In the genomic region with DNA sequence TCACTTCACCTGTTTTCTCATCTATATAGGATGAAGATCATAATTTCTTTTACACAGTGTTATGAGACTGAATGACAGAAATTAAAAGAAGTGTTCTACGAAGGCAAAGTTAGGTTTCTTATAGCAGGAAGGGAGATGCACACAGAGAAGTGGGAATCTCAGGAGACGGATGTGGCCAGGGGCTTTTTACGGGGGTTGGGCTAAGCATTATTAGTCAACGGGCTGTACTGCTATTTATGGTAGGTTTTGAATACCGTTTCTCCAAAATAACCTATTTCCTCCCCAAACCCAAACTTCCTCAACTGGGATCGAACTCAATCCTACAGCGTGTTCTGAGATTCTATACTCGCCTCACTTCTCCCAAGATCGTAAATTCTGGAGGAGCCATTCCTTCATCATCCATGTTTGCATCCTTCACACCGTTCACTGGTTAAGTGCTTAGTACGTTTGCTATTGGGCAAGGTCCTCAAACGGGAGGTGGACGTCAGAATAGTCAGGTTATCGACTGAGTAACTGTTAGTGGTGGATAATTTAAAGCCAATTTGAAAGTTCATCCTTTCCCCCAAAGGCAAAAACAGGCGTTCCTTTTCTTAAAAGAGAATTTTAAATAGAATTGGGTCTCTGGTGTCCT, we compare ENCODE assay signal across 8 cellular contexts. TPM values are rescaled to one million over a fixed set of nuclear protein-coding genes. Genes with fewer than 3 reads are reported as not detected.
DNase-seq lines count a peak whose midpoint lies in the region; ATAC-seq lines count a peak whose summit lies in the region.

No MANE protein-coding gene starts in this region.

- peaks cover 11% of the 10 kb centered on the region for H3K36me3 ChIP-seq in NT2/D1 (ENCODE audit: insufficient read depth, insufficient read length, low read length)

- H3K27me3 Mint-ChIP-seq in dendritic cell treated with granulocyte-macrophage colony-stimulating factor and Interleukin-4, amounts not matched to agents 40 ng/mL and 50 ng/mL, for 4 days: no peaks in the 10 kb centered on the region
- H3K27me3 Mint-ChIP-seq in natural killer cell treated with Interleukin-12 subunit alpha and Interleukin-12 subunit beta and Interleukin-15 and Interleukin-18, amount 100 ng/mL, for 72 hours: no peaks in the 10 kb centered on the region

- H3K4me1 Mint-ChIP-seq in dendritic cell treated with granulocyte-macrophage colony-stimulating factor and Interleukin-4, amounts not matched to agents 40 ng/mL and 50 ng/mL, for 4 days (ENCODE audit: low read depth): peaks cover 42% of the 10 kb centered on the region
- H3K4me1 Mint-ChIP-seq in natural killer cell treated with Interleukin-12 subunit alpha and Interleukin-12 subunit beta and Interleukin-15 and Interleukin-18, amount 100 ng/mL, for 72 hours (ENCODE audit: low read depth in 2 of 2): peaks cover 24 to 30% of the 10 kb centered on the region in 2 donors

- H3K9me3 ChIP-seq in NT2/D1 (ENCODE audit: insufficient read depth, low read length): peaks cover 3% of the 10 kb centered on the region; the same call in 1 of the 2 replicates

- H3K9ac ChIP-seq in NT2/D1 (ENCODE audit: insufficient read length, low read depth): peak overlapping the region; percentile 56

- no peak for DNase-seq in NT2/D1 (ENCODE audit: low read depth, low spot score)
- no peak for DNase-seq in natural killer cell treated with Interleukin-12 subunit alpha and Interleukin-12 subunit beta and Interleukin-15 and Interleukin-18, amount 100 ng/mL, for 72 hours (ENCODE audit: low spot score)
- DNase-seq in T-helper 9 cell: no peak
- no peak for DNase-seq in globus pallidus (ENCODE audit: low spot score)

- H3K4me1 ChIP-seq in NT2/D1 (ENCODE audit: insufficient read depth, insufficient read length): no peaks in the 10 kb centered on the region

- H3K9me3 Mint-ChIP-seq in dendritic cell treated with granulocyte-macrophage colony-stimulating factor and Interleukin-4, amounts not matched to agents 40 ng/mL and 50 ng/mL, for 4 days: no peaks in the 10 kb centered on the region
- H3K9me3 Mint-ChIP-seq in natural killer cell treated with Interleukin-12 subunit alpha and Interleukin-12 subunit beta and Interleukin-15 and Interleukin-18, amount 100 ng/mL, for 72 hours: no peaks in the 10 kb centered on the region

- intact Hi-C loops in dendritic cell treated with granulocyte-macrophage colony-stimulating factor and Interleukin-4, amounts not matched to agents 40 ng/mL and 50 ng/mL, for 4 days (cut with micrococcal nuclease): loop anchor here (2.0 to 5.0 kb wide), 4 partner anchors 85 to 537 kb away; a partner anchor contains a TSS

- H3K4me3 ChIP-seq in GM08714 (ENCODE audit: low read length) (peak overlapping the region; percentile 69; the same call in 1 of the 2 replicates), NT2/D1 (ENCODE audit: insufficient read length, low read depth) (peak overlapping the region; percentile 30)

- peaks cover 48% of the 10 kb centered on the region for H3K36me3 Mint-ChIP-seq in dendritic cell treated with granulocyte-macrophage colony-stimulating factor and Interleukin-4, amounts not matched to agents 40 ng/mL and 50 ng/mL, for 4 days (ENCODE audit: low read depth)
- peaks cover 18% of the 10 kb centered on the region for H3K36me3 Mint-ChIP-seq in natural killer cell treated with Interleukin-12 subunit alpha and Interleukin-12 subunit beta and Interleukin-15 and Interleukin-18, amount 100 ng/mL, for 72 hours

- peak overlapping the region; percentile 97 for H3K27ac Mint-ChIP-seq in dendritic cell treated with granulocyte-macrophage colony-stimulating factor and Interleukin-4, amounts not matched to agents 40 ng/mL and 50 ng/mL, for 4 days
- H3K27ac Mint-ChIP-seq in natural killer cell treated with Interleukin-12 subunit alpha and Interleukin-12 subunit beta and Interleukin-15 and Interleukin-18, amount 100 ng/mL, for 72 hours: peak overlapping the region; percentile 50 to 75

- H3K27me3 ChIP-seq in NT2/D1 (ENCODE audit: insufficient read depth, insufficient read length): no peaks in the 10 kb centered on the region

- no peak for ATAC-seq in natural killer cell treated with Interleukin-12 subunit alpha and Interleukin-12 subunit beta and Interleukin-15 and Interleukin-18, amount 100 ng/mL, for 72 hours
- no peak for ATAC-seq in HG02970 (IDR thresholded peaks at IDR 0.05; ENCODE audit: low FRiP score, unreplicated experiment)
- no peak for ATAC-seq in HG03139 (IDR thresholded peaks at IDR 0.05; ENCODE audit: unreplicated experiment)

- peak overlapping the region; percentile 71 for H3K4me3 Mint-ChIP-seq in dendritic cell treated with granulocyte-macrophage colony-stimulating factor and Interleukin-4, amounts not matched to agents 40 ng/mL and 50 ng/mL, for 4 days
- H3K4me3 Mint-ChIP-seq in natural killer cell treated with Interleukin-12 subunit alpha and Interleukin-12 subunit beta and Interleukin-15 and Interleukin-18, amount 100 ng/mL, for 72 hours: peak overlapping the region; percentile 82

RNA-seq across cellular contexts. Expression of a gene that starts 1.2 kb away (rescaled TPM):
- 10 to 100 TPM; 13.8 to 15.9 TPM for total RNA-seq in natural killer cell treated with Interleukin-12 subunit alpha and Interleukin-12 subunit beta and Interleukin-15 and Interleukin-18, amount 100 ng/mL, for 72 hours

RNA-seq across cellular contexts. Expression of a gene that starts 19.6 kb away (rescaled TPM):
- under 1 TPM in 1 of 2 donors, not detected in 1; 0.67 TPM for total RNA-seq in natural killer cell treated with Interleukin-12 subunit alpha and Interleukin-12 subunit beta and Interleukin-15 and Interleukin-18, amount 100 ng/mL, for 72 hours

RNA-seq across cellular contexts. Expression of a gene that starts 59.5 kb away (rescaled TPM):
- total RNA-seq in natural killer cell treated with Interleukin-12 subunit alpha and Interleukin-12 subunit beta and Interleukin-15 and Interleukin-18, amount 100 ng/mL, for 72 hours: 1 to 10 TPM; 5.2 to 8.0 TPM
